18 cellular contexts compared by ENCODE assay signal in the genomic region with DNA sequence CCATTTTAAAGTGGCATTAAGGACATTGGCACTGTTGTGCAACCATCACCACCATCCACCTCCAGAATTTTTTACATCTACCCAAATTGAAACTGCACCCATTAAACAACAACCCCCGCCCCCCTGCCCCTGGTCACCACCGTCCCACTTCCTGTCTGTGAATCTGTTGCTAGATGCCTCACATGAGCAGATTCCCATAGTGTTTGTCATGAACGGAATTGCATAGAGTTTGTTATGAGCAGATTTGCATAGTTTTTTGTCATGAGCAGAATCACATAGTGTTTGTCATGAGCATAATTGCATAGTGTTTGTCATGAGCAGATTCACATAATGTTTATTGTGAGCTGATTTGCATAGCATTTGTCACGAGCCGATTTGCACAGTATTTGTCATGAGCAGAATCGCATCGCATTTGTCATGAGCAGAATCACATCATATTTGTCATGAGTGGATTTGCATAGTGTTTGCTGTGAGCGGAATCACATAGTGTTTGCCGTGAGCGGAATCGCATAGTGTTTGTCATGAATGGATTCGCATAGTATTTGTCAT. TPM values are rescaled to one million over a fixed set of nuclear protein-coding genes. Genes with fewer than 3 reads are reported as not detected.
DNase-seq lines count a peak whose midpoint lies in the region; ATAC-seq, FAIRE-seq and TF ChIP-seq lines count a peak whose summit lies in the region.
"Had no signal": no experiment of that assay in that cellular context is flagged by ENCODE, and none has a peak within 500 bp of the region (broad histone marks: within the 10 kb centered on the region; RNA-seq: fewer than 3 reads in every experiment).

No MANE protein-coding gene starts in this region.

- H3K4ac ChIP-seq in H1 (replicated peaks; ENCODE audit: insufficient read length, low read depth, low read length) = no peak overlapping the region

- WGBS in HepG2 (ENCODE audit: low lambda C conversion rate) = 80% methylated on average over 12 of the region's 12 CpGs
- 90% methylated on average over 12 of the region's 12 CpGs for WGBS in right lobe of liver (ENCODE audit: insufficient coverage, low coverage, low lambda C conversion rate, missing lambda C conversion rate)
- 89% methylated on average over 12 of the region's 12 CpGs; no CpG with 5 or more reads in 1 of the 2 experiments for WGBS in H1 (ENCODE audit: extremely low coverage in 1 of 2, insufficient coverage in 1 of 2, insufficient read length in 1 of 2, insufficient replicate concordance in 2 of 2, low coverage in 1 of 2, low lambda C conversion rate in 2 of 2, missing lambda C conversion rate in 1 of 2), 2 experiments

- H3K9me3 ChIP-seq in HepG2 (ENCODE audit: low read length) (no peaks in the 10 kb centered on the region), right lobe of liver (no peaks in the 10 kb centered on the region), H1 (ENCODE audit: insufficient read depth in 2 of 2, low read depth in 1 of 2, low read length in 1 of 2) (no peaks in the 10 kb centered on the region), BE2C (no peaks in the 10 kb centered on the region)
- H3K9me3 ChIP-seq: BLaER1 treated with 17β-estradiol and CSF1 and Interleukin-3, amounts not matched to agents 10 nM and 100 nM had no signal

- in situ Hi-C loops in HepG2 (cut with HindIII; ENCODE audit: extremely low pct_ligation_motif_present, low pct_unique_long_range_greater_than_20kb) = loop anchor here (10.0 kb wide), 1 partner anchor 344 kb away; no protein-coding TSS in a partner anchor

- no peaks in the 10 kb centered on the region for H3K9me3 Mint-ChIP-seq in T-cell

- H3K4me3 ChIP-seq in HepG2 (replicated peaks in 1 of 3; ENCODE audit: insufficient read depth in 1 of 3, low read depth in 2 of 3, low read length in 3 of 3) = no peak overlapping the region
- H3K4me3 ChIP-seq in right lobe of liver = no peak overlapping the region
- no peak overlapping the region for H3K4me3 ChIP-seq in H1 (ENCODE audit: extremely low read depth in 1 of 4, insufficient read depth in 2 of 4, low read depth in 3 of 4, low read length in 4 of 4)
- H3K4me3 ChIP-seq in BE2C (ENCODE audit: low read depth, low read length) = no peak overlapping the region
- H3K4me3 ChIP-seq: BLaER1 treated with 17β-estradiol and CSF1 and Interleukin-3, amounts not matched to agents 10 nM and 100 nM had no signal

- H3K4me1 ChIP-seq in HepG2 (ENCODE audit: insufficient read depth, low read length) (peaks cover 49% of the 10 kb centered on the region), right lobe of liver (peaks cover 0 to 27% (median 11%) of the 10 kb centered on the region in 4 donors), H1 (replicated peaks in 1 of 4; ENCODE audit: control insufficient read depth in 3 of 4, insufficient read depth in 4 of 4, low read length in 3 of 4) (peaks cover 0 to 5% (median 3%) of the 10 kb centered on the region in 4 experiments; a peak in 1 of 7 replicates), BE2C (no peaks in the 10 kb centered on the region)

- no peak overlapping the region for H2AK5ac ChIP-seq in H1 (ENCODE audit: low read depth, low read length)

- H4K91ac ChIP-seq in H1 (replicated peaks; ENCODE audit: insufficient read length, low read length) = no peak overlapping the region

- peaks cover 2 to 4% (median 4%) of the 10 kb centered on the region in 3 donors for H3K4me1 Mint-ChIP-seq in T-cell

- H3K79me2 ChIP-seq in HepG2 (ENCODE audit: insufficient read depth, low read length) = no peaks in the 10 kb centered on the region
- no peaks in the 10 kb centered on the region for H3K79me2 ChIP-seq in H1 (ENCODE audit: control insufficient read depth in 1 of 2, insufficient read depth in 2 of 2, low read length in 2 of 2)

- no peak overlapping the region for H2BK20ac ChIP-seq in H1 (ENCODE audit: low read length)

- no peak for TF ChIP-seq CTCF in HepG2 (CRISPR knock-in tag; IDR thresholded peaks at IDR 0.05)
- TF ChIP-seq CTCF in right lobe of liver (IDR thresholded peaks at IDR 0.05) = no peak
- no peak for TF ChIP-seq CTCF in H1 (IDR thresholded peaks at IDR 0.05; ENCODE audit: control extremely low read depth in 1 of 3, insufficient read depth in 1 of 3, low read depth in 1 of 3, low read length in 3 of 3)
- TF ChIP-seq CTCF in BE2C (IDR thresholded peaks at IDR 0.05; ENCODE audit: low read depth, low read length) = no peak

- H2AFZ ChIP-seq in HepG2 (ENCODE audit: low read length) (no peak overlapping the region), H1 (ENCODE audit: low read length) (no peak overlapping the region)

- intact Hi-C loops in HepG2 (cut with micrococcal nuclease; ENCODE audit: unreplicated experiment) = loop anchor here (5.0 kb wide), 2 partner anchors 342 to 627 kb away; no protein-coding TSS in a partner anchor
- intact Hi-C loops in right lobe of liver (cut with DNase I) = no loop called here

- CTCF ChIA-PET in HepG2 (lab: Yijun Ruan, JAX; ENCODE audit: low intra/inter-chr PET ratio, low total read pairs) = no interaction called here
- CTCF ChIA-PET in H1 (lab: Charles Lee; ENCODE audit: partially characterized antibody) = no interaction called here
- CTCF ChIA-PET in T-cell (lab: Charles Lee) = interaction anchor here (0.6 to 1.0 kb wide), 3 partner anchors 78 to 613 kb away, joined by 3 to 4 read pairs (median 3); no protein-coding TSS in a partner anchor

- H2BK15ac ChIP-seq in H1 (ENCODE audit: low read length) = no peak overlapping the region

- H4K8ac ChIP-seq in H1 (ENCODE audit: extremely low read depth, insufficient read depth, low read length) = no peak overlapping the region

- H3K27ac Mint-ChIP-seq in T-cell = no peak overlapping the region

- ATAC-seq in HepG2 (no peak), right lobe of liver (no peak), T-cell (replicated peaks in 1 of 4) (no peak)

- H2BK5ac ChIP-seq in H1 (ENCODE audit: low read depth, low read length) = 0 out of 2 replicates have a peak overlapping the region, but pooled peaks have one; percentile 7

- DNase-seq in HepG2 (ENCODE audit: low spot score) (no peak), right lobe of liver (no peak), NCI-H1048 (lab: John Stamatoyannopoulos, UW) (peak; percentile 60), H1 (ENCODE audit: low read depth in 1 of 2, low spot score in 2 of 2) (no peak), mucosa of gallbladder (ENCODE audit: low spot score) (no peak), BE2C (no peak), NCI-H510A (lab: John Stamatoyannopoulos, UW) (no peak), T-cell (no peak)
- DNase-seq: GOT3; NCI-H1105; NCI-H1694; NCI-H345; NK-92 treated with Interleukin-12 subunit alpha and Interleukin-12 subunit beta, amount 100 ng/mL, for 24 hours; RPMI8226; SIG-M5 had no signal

- H3K4me2 ChIP-seq in HepG2 (ENCODE audit: low read depth, low read length) = no peak overlapping the region
- no peak overlapping the region for H3K4me2 ChIP-seq in H1 (ENCODE audit: insufficient read depth in 1 of 2, low read depth in 2 of 2, low read length in 2 of 2)
- H3K4me2 ChIP-seq: BLaER1 treated with 17β-estradiol and CSF1 and Interleukin-3, amounts not matched to agents 10 nM and 100 nM; KMS-11 had no signal

- TF ChIP-seq POLR2A in HepG2 (IDR thresholded peaks at IDR 0.05; ENCODE audit: insufficient read depth in 1 of 2, low read depth in 2 of 2, low read length in 2 of 2) (no peak), right lobe of liver (IDR thresholded peaks at IDR 0.05) (no peak), H1 (IDR thresholded peaks at IDR 0.05; ENCODE audit: control extremely low read depth in 1 of 2, low read depth in 2 of 2, low read length in 2 of 2) (no peak)

- no peaks in the 10 kb centered on the region for H3K23me2 ChIP-seq in H1 (ENCODE audit: low read depth, low read length)

- no peak overlapping the region for H2BK120ac ChIP-seq in H1 (replicated peaks; ENCODE audit: low read depth, low read length)

- H3K56ac ChIP-seq in H1 (replicated peaks; ENCODE audit: insufficient read length, low read depth, low read length) = no peak overlapping the region

- TF ChIP-seq RAD21 in HepG2 (CRISPR knock-in tag; IDR thresholded peaks at IDR 0.05) (no peak), H1 (IDR thresholded peaks at IDR 0.05 in 1 of 2, conservative IDR thresholded peaks at IDR 0.05 in 1 of 2; ENCODE audit: low read depth in 2 of 2, low read length in 2 of 2) (no peak)

- no peak overlapping the region for H3K9ac ChIP-seq in HepG2 (ENCODE audit: insufficient read depth, low read depth, low read length)
- no peak overlapping the region for H3K9ac ChIP-seq in H1 (replicated peaks in 1 of 4; ENCODE audit: extremely low read depth in 1 of 4, low read depth in 3 of 4, low read length in 3 of 4)
- H3K9ac ChIP-seq: BLaER1 treated with 17β-estradiol and CSF1 and Interleukin-3, amounts not matched to agents 10 nM and 100 nM; KMS-11 had no signal

- H4K5ac ChIP-seq in H1 (ENCODE audit: insufficient read length, low read depth, low read length) = no peak overlapping the region

- no peak for TF ChIP-seq EP300 in HepG2 (IDR thresholded peaks at IDR 0.05; ENCODE audit: low read depth in 2 of 2, low read length in 2 of 2)
- TF ChIP-seq EP300 in HepG2 (CRISPR knock-in tag; IDR thresholded peaks at IDR 0.05; ENCODE audit: borderline replicate concordance) = no peak
- no peak for TF ChIP-seq EP300 in H1 (IDR thresholded peaks at IDR 0.05; ENCODE audit: borderline replicate concordance in 1 of 2, low read depth in 2 of 2, low read length in 2 of 2)

- H4K20me1 ChIP-seq in HepG2 (ENCODE audit: insufficient read depth, low read length) (no peaks in the 10 kb centered on the region), H1 (replicated peaks in 1 of 2; ENCODE audit: control insufficient read depth in 1 of 2, insufficient read depth in 2 of 2, low read length in 2 of 2) (no peaks in the 10 kb centered on the region)
- H4K20me1 ChIP-seq: BLaER1 treated with 17β-estradiol and CSF1 and Interleukin-3, amounts not matched to agents 10 nM and 100 nM had no signal

- H3K36me3 Mint-ChIP-seq in T-cell = no peaks in the 10 kb centered on the region

- no peak overlapping the region for H3K18ac ChIP-seq in H1 (ENCODE audit: extremely low read depth, low read length)

- no peak overlapping the region for H3K14ac ChIP-seq in H1 (ENCODE audit: insufficient read length)

- POLR2A ChIA-PET in HepG2 (lab: Yijun Ruan, JAX) (no interaction called here), H1 (lab: Charles Lee; ENCODE audit: partially characterized antibody) (no interaction called here), T-cell (lab: Charles Lee) (no interaction called here)

- H3K27me3 Mint-ChIP-seq in T-cell = peaks cover 33 to 39% of the 10 kb centered on the region in 2 donors

- no TSS peak for BruUV-seq in HepG2 (replicated peaks; lab: Mats Ljungman, UMichigan)

- H3K36me3 ChIP-seq in HepG2 (replicated peaks in 1 of 2; ENCODE audit: control insufficient read depth in 1 of 2, insufficient read depth in 2 of 2, low read length in 2 of 2) (no peaks in the 10 kb centered on the region), right lobe of liver (no peaks in the 10 kb centered on the region), H1 (ENCODE audit: control insufficient read depth in 2 of 4, insufficient read depth in 4 of 4, low read length in 3 of 4) (no peaks in the 10 kb centered on the region), BE2C (no peaks in the 10 kb centered on the region)
- H3K36me3 ChIP-seq: BLaER1 treated with 17β-estradiol and CSF1 and Interleukin-3, amounts not matched to agents 10 nM and 100 nM had no signal

- H2BK12ac ChIP-seq in H1 (ENCODE audit: low read depth, low read length) = no peak overlapping the region

- H3K27ac ChIP-seq in HepG2 (ENCODE audit: extremely low read length, insufficient read depth, low read length) (no peak overlapping the region), right lobe of liver (no peak overlapping the region), H1 (ENCODE audit: low read depth, low read length) (no peak overlapping the region)
- H3K27ac ChIP-seq: BLaER1 treated with 17β-estradiol and CSF1 and Interleukin-3, amounts not matched to agents 10 nM and 100 nM; KMS-11 had no signal

- H3K27me3 ChIP-seq in HepG2 (ENCODE audit: control insufficient read depth in 1 of 2, insufficient read depth in 2 of 2, low read length in 2 of 2) (peaks cover 2 to 33% of the 10 kb centered on the region in 2 experiments; a peak in 4 of 5 replicates), right lobe of liver (no peaks in the 10 kb centered on the region), H1 (replicated peaks in 1 of 4; ENCODE audit: control insufficient read depth in 3 of 4, extremely low read depth in 1 of 4, insufficient read depth in 3 of 4, low read length in 3 of 4) (peaks cover 0 to 3% (median 1%) of the 10 kb centered on the region in 4 experiments; a peak in 2 of 7 replicates), BE2C (peaks cover 42% of the 10 kb centered on the region)
- H3K27me3 ChIP-seq: BLaER1 treated with 17β-estradiol and CSF1 and Interleukin-3, amounts not matched to agents 10 nM and 100 nM had no signal

- no peak for FAIRE-seq in HepG2 (lab: Jason Lieb, UNC)
- no peak for FAIRE-seq in H1 (lab: Jason Lieb, UNC)
- FAIRE-seq: A204.1 had no signal

- no peak overlapping the region for H3K4me3 Mint-ChIP-seq in T-cell

- H3K23ac ChIP-seq in H1 (ENCODE audit: insufficient read length) = no peak overlapping the region

- H3K79me1 ChIP-seq in H1 (ENCODE audit: low read depth, low read length) = no peaks in the 10 kb centered on the region

RNA-seq across cellular contexts. Expression of gene GTF3A, which starts 54.0 kb away (rescaled TPM):
- total RNA-seq in HepG2 (2016; rRNA removed; fragmentation: Illumina TruSeq; extraction: Trizol) (122 and 176 TPM in 2 replicates), right lobe of liver (100 to 1,000 TPM in 2 of 6 experiments, 10 to 100 TPM in 4; 50.2 to 216 (median 64.9) TPM), mucosa of gallbladder (65.7 TPM), T-cell (100 to 1,000 TPM; 144 to 266 (median 229) TPM)
- 1,005 and 1,074 TPM in 2 replicates for total RNA-seq in HepG2 (2016; cell fraction: cytosol; rRNA removed; fragmentation: Illumina TruSeq; extraction: Trizol; ENCODE audit: low read depth)
- total RNA-seq in HepG2 (2016; cell fraction: insoluble cytoplasmic fraction; rRNA removed; fragmentation: Illumina TruSeq; extraction: Trizol) = 110 and 173 TPM in 2 replicates
- 817 and 824 TPM in 2 replicates for total RNA-seq in HepG2 (2016; cell fraction: membrane; rRNA removed; fragmentation: Illumina TruSeq; extraction: Trizol)
- total RNA-seq in HepG2 (2016; cell fraction: nucleus; rRNA removed; fragmentation: Illumina TruSeq; extraction: Trizol) = 71.9 and 77.8 TPM in 2 replicates
- polyA plus RNA-seq in HepG2 (2011; rRNA removed) (36.0 and 42.1 TPM in 2 replicates), H1 (2011; rRNA removed) (41.6 and 49.9 TPM in 2 replicates)
- polyA plus RNA-seq in HepG2 (2011; cell fraction: cytosol; rRNA removed) = 36.5 and 39.7 TPM in 2 replicates
- 30.0 and 32.8 TPM in 2 replicates for polyA plus RNA-seq in HepG2 (2011; cell fraction: nucleus; rRNA removed)
- polyA plus RNA-seq in HepG2 (2012) = 67.4 and 79.3 TPM in 2 replicates
- 1,318 and 1,338 TPM in 2 replicates for polyA plus RNA-seq in HepG2 (2016; cell fraction: cytosol; fragmentation: Illumina TruSeq; extraction: Trizol; ENCODE audit: low read depth)
- 121 and 126 TPM in 2 replicates for polyA plus RNA-seq in HepG2 (2016; cell fraction: insoluble cytoplasmic fraction; fragmentation: Illumina TruSeq; extraction: Trizol; ENCODE audit: low read depth)
- polyA plus RNA-seq in HepG2 (2016; cell fraction: membrane; fragmentation: Illumina TruSeq; extraction: Trizol; ENCODE audit: low read depth) = 873 and 884 TPM in 2 replicates
- polyA plus RNA-seq in HepG2 (2016; cell fraction: nucleus; fragmentation: Illumina TruSeq; extraction: Trizol; ENCODE audit: insufficient read depth, low read depth) = 118 and 129 TPM in 2 replicates
- polyA minus RNA-seq in HepG2 (2011; rRNA and poly(A)+ RNA removed; ENCODE audit: low replicate concordance) = 25.1 and 47.9 TPM in 2 replicates
- polyA minus RNA-seq in HepG2 (2011; cell fraction: cytosol; rRNA and poly(A)+ RNA removed) = 16.9 and 22.6 TPM in 2 replicates
- 16.4 and 20.8 TPM in 2 replicates for polyA minus RNA-seq in HepG2 (2011; cell fraction: nucleus; rRNA and poly(A)+ RNA removed)
- total RNA-seq in H1 (2021; fragmentation: NEBNext Ultra II Directional; extraction: Animal tissue kit (Norgen Biotek cat#: 25700)) = 92.3 and 96.5 TPM in 2 replicates
- polyA plus RNA-seq in H1 (2011; cell fraction: cytosol; rRNA removed) = 45.7 TPM
- 154 TPM for polyA plus RNA-seq in H1 (2011; cell fraction: nucleus; rRNA removed)
- 68.3 to 99.9 TPM (median 81.2 TPM) in 4 replicates for polyA plus RNA-seq in H1 (2012, experiment 1 of 2)
- polyA plus RNA-seq in H1 (2012, experiment 2 of 2) = 35.3 TPM
- polyA plus RNA-seq in H1 (2013, experiment 1 of 2) = 147 TPM
- polyA plus RNA-seq in H1 (2013, experiment 2 of 2) = 137 TPM
- polyA minus RNA-seq in H1 (2011; rRNA and poly(A)+ RNA removed) = 37.9 and 39.7 TPM in 2 replicates
- 25.3 TPM for polyA minus RNA-seq in H1 (2011; cell fraction: cytosol; rRNA and poly(A)+ RNA removed)
- polyA minus RNA-seq in H1 (2011; cell fraction: nucleus; rRNA and poly(A)+ RNA removed) = 168 TPM
- polyA plus RNA-seq in BE2C (2012; ENCODE audit: insufficient read depth, insufficient read length, low read depth) = 174 TPM

Comparison
In these comparisons a context has a peak if more than half of its experiments do, and no peak if none do; other contexts are left out.
1. CTCF ChIA-PET loops: an anchor here in T-cell (0.6 to 1.0 kb wide); none called in HepG2 and H1.